8 cellular contexts compared by ENCODE assay signal in the genomic region with DNA sequence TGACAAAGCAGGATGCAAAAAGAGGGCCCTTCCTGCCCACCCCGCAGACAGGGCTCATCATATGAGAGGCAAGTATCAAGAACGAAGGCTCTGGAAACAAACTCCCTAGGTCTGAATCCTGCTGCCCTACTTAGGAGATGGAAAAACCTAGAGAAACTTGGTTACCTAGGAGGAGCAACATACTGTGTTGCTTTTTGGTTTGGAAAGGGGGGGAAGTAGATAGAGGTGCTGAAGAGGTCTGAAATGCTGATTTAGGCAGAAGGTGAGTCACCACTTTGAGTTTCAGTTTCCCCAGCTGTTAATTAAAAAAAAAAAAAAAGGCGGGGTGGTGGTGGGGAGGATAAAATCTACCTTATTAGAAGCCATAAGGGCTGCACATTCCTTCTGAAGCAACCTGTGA. TPM values are rescaled to one million over a fixed set of nuclear protein-coding genes. Genes with fewer than 3 reads are reported as not detected.
DNase-seq lines count a peak whose midpoint lies in the region; ATAC-seq and TF ChIP-seq lines count a peak whose summit lies in the region.

No MANE protein-coding gene starts in this region.

- TF ChIP-seq CTCF in left lung (IDR thresholded peaks at IDR 0.05) (no peak), upper lobe of right lung (IDR thresholded peaks at IDR 0.05) (no peak)

- intact Hi-C loops in left lung (cut with DNase I) (no loop called here), upper lobe of right lung (cut with DNase I) (no loop called here)

- H3K27ac ChIP-seq in left lung = peak overlapping the region; percentile 93 to 96
- peak overlapping the region; percentile 97 for H3K27ac ChIP-seq in upper lobe of right lung

- H3K27ac Mint-ChIP-seq in activated CD4-positive, alpha-beta T cell treated with anti-CD3 and anti-CD28 coated beads, Interleukin-2, amount 10 ng/mL, durations not matched to agents 7 days and 5 days = no peak overlapping the region

- DNase-seq in activated CD4-positive, alpha-beta T cell treated with anti-CD3 and anti-CD28 coated beads, Interleukin-2, amount 10 ng/mL, durations not matched to agents 7 days and 5 days = peak; percentile 47
- DNase-seq in activated CD4-positive, alpha-beta T cell treated with anti-CD3 and anti-CD28 coated beads, Interleukin-2, amount 50 U/mL, for 1 hour = no peak
- peak; percentile 43 to 48 for DNase-seq in activated T-cell treated with anti-CD3 and anti-CD28 coated beads, Interleukin-2, amount 50 U/mL, for 48 hours
- DNase-seq in left lung (no peak), upper lobe of right lung (no peak), midbrain (lab: John Stamatoyannopoulos, UW) (no peak), NCI-H187 treated with DMSO at 0.1 percent for 48 hours (lab: John Stamatoyannopoulos, UW) (no peak)

- H3K4me1 ChIP-seq in left lung (peaks cover 44 to 82% of the 10 kb centered on the region in 2 donors), upper lobe of right lung (peaks cover 72% of the 10 kb centered on the region)

- H3K4me3 Mint-ChIP-seq in activated CD4-positive, alpha-beta T cell treated with anti-CD3 and anti-CD28 coated beads, Interleukin-2, amount 10 ng/mL, durations not matched to agents 7 days and 5 days = no peak overlapping the region

- POLR2A ChIA-PET in activated CD4-positive, alpha-beta T cell treated with anti-CD3 and anti-CD28 coated beads, Interleukin-2, amount 10 ng/mL, durations not matched to agents 7 days and 5 days (lab: Charles Lee) = interaction anchor here (0.6 kb wide), 1 partner anchor 43 kb away, joined by 3 read pairs; no protein-coding TSS in a partner anchor

- peaks cover 10% of the 10 kb centered on the region for H3K36me3 Mint-ChIP-seq in activated CD4-positive, alpha-beta T cell treated with anti-CD3 and anti-CD28 coated beads, Interleukin-2, amount 10 ng/mL, durations not matched to agents 7 days and 5 days (ENCODE audit: low read depth)

- H3K27me3 Mint-ChIP-seq in activated CD4-positive, alpha-beta T cell treated with anti-CD3 and anti-CD28 coated beads, Interleukin-2, amount 10 ng/mL, durations not matched to agents 7 days and 5 days = no peaks in the 10 kb centered on the region

- peaks cover 3% of the 10 kb centered on the region for H3K9me3 Mint-ChIP-seq in activated CD4-positive, alpha-beta T cell treated with anti-CD3 and anti-CD28 coated beads, Interleukin-2, amount 10 ng/mL, durations not matched to agents 7 days and 5 days

- H3K4me3 ChIP-seq in left lung (peak overlapping the region; percentile 66 to 97), upper lobe of right lung (peak overlapping the region; percentile 97)

- peak; percentile 30 for ATAC-seq in HG03095 (IDR thresholded peaks at IDR 0.05; ENCODE audit: unreplicated experiment)
- peak; percentile 27 for ATAC-seq in left lung
- peak; percentile 5 for ATAC-seq in upper lobe of right lung

- H3K27me3 ChIP-seq in left lung = no peaks in the 10 kb centered on the region
- H3K27me3 ChIP-seq in upper lobe of right lung = no peaks in the 10 kb centered on the region

- H3K9me3 ChIP-seq in left lung (no peaks in the 10 kb centered on the region), upper lobe of right lung (no peaks in the 10 kb centered on the region)

- H3K36me3 ChIP-seq in left lung (no peaks in the 10 kb centered on the region), upper lobe of right lung (no peaks in the 10 kb centered on the region)

- H3K4me1 Mint-ChIP-seq in activated CD4-positive, alpha-beta T cell treated with anti-CD3 and anti-CD28 coated beads, Interleukin-2, amount 10 ng/mL, durations not matched to agents 7 days and 5 days = peaks cover 43% of the 10 kb centered on the region

- CTCF ChIA-PET in activated CD4-positive, alpha-beta T cell treated with anti-CD3 and anti-CD28 coated beads, Interleukin-2, amount 10 ng/mL, durations not matched to agents 7 days and 5 days (lab: Charles Lee) = interaction anchor here (0.7 to 1.0 kb wide), 3 partner anchors 15 to 23 kb away, joined by 3 to 8 read pairs (median 3); no protein-coding TSS in a partner anchor

RNA-seq across cellular contexts. Expression of a gene that starts 1.5 kb away (rescaled TPM):
- total RNA-seq in activated CD4-positive, alpha-beta T cell treated with anti-CD3 and anti-CD28 coated beads, Interleukin-2, amount 10 ng/mL, durations not matched to agents 7 days and 5 days = 10 to 100 TPM; 65.1 to 92.9 TPM
- total RNA-seq in left lung = 10 to 100 TPM; 41.0 to 54.6 TPM
- 66.5 TPM for total RNA-seq in upper lobe of right lung

Comparison
In these comparisons a context has a peak if more than half of its experiments do, and no peak if none do; other contexts are left out.
1. DNase-seq: peak in activated CD4-positive, alpha-beta T cell treated with anti-CD3 and anti-CD28 coated beads, Interleukin-2, amount 10 ng/mL, durations not matched to agents 7 days and 5 days (single experiment) and activated T-cell treated with anti-CD3 and anti-CD28 coated beads, Interleukin-2, amount 50 U/mL, for 48 hours (2 of 2); none in activated CD4-positive, alpha-beta T cell treated with anti-CD3 and anti-CD28 coated beads, Interleukin-2, amount 50 U/mL, for 1 hour (single experiment), left lung (0 of 2), upper lobe of right lung (single experiment), midbrain (single experiment) and NCI-H187 treated with DMSO at 0.1 percent for 48 hours (single experiment).
2. Peak in every context shown above with its lines, with median percentiles within 50 percentile points of each other: ATAC-seq.